Comparison of ENCODE assay signal across 8 cellular contexts in genomic region chr17:50129946-50130777, GRCh38. TPM values are rescaled to one million over a fixed set of nuclear protein-coding genes. Genes with fewer than 3 reads are reported as not detected.
A peak's percentile ranks its signal among the peaks of the same experiment; 100 is the strongest.
DNase-seq lines count a peak whose midpoint lies in the region; ATAC-seq and TF ChIP-seq lines count a peak whose summit lies in the region.

TSS of gene SAMD14 (minus strand) at chr17:50130160. CDS start at chr17:50124959, 5,201 bp downstream.

- peak within 1 kb of the TSS; percentile 90 for H3K4me3 Mint-ChIP-seq in HFFc6
- H3K4me3 Mint-ChIP-seq in activated T-cell treated with anti-CD3 and anti-CD28 coated beads, Interleukin-2, amount 50 U/mL, for 72 hours, result peak within 1 kb of the TSS; percentile 76 to 79

- peaks cover 18 to 33% (median 23%) of the 10 kb centered on the region in 11 experiments for H3K36me3 ChIP-seq in BLaER1 treated with 17β-estradiol and CSF1 and Interleukin-3, amounts not matched to agents 10 nM and 100 nM

- peaks cover 40 to 59% (median 44%) of the 10 kb centered on the region in 11 experiments for H4K20me1 ChIP-seq in BLaER1 treated with 17β-estradiol and CSF1 and Interleukin-3, amounts not matched to agents 10 nM and 100 nM

- DNase-seq in HFFc6 (no peak), glomerular endothelial cell (ENCODE audit: extremely low read depth, low read depth, low spot score) (no peak), posterior vena cava (ENCODE audit: low spot score) (peak; percentile 86), lower leg skin (ENCODE audit: low spot score in 2 of 2) (no peak), NCI-H2029 (lab: John Stamatoyannopoulos, UW) (no peak)
- DNase-seq in activated T-cell treated with anti-CD3 and anti-CD28 coated beads, Interleukin-2, amount 50 U/mL, for 72 hours, result peak; percentile 43 to 56

- H3K9me3 Mint-ChIP-seq in HFFc6, result no peaks in the 10 kb centered on the region
- H3K9me3 Mint-ChIP-seq in activated T-cell treated with anti-CD3 and anti-CD28 coated beads, Interleukin-2, amount 50 U/mL, for 72 hours, result no peaks in the 10 kb centered on the region

- no peak for TF ChIP-seq POLR2A in lower leg skin (IDR thresholded peaks at IDR 0.05)

- H3K9ac ChIP-seq in BLaER1 treated with 17β-estradiol and CSF1 and Interleukin-3, amounts not matched to agents 10 nM and 100 nM, result peak within 1 kb of the TSS; percentile 38 to 70 (median 64); a peak in 15 of 22 replicates

- H3K27ac ChIP-seq in BLaER1 treated with 17β-estradiol and CSF1 and Interleukin-3, amounts not matched to agents 10 nM and 100 nM, result no peak within 1 kb of the TSS

- peak within 1 kb of the TSS; percentile 64 for H3K27ac Mint-ChIP-seq in HFFc6
- H3K27ac Mint-ChIP-seq in activated T-cell treated with anti-CD3 and anti-CD28 coated beads, Interleukin-2, amount 50 U/mL, for 72 hours, result peak within 1 kb of the TSS; percentile 48

- peak within 1 kb of the TSS; percentile 91 to 99 (median 98) for H3K4me2 ChIP-seq in BLaER1 treated with 17β-estradiol and CSF1 and Interleukin-3, amounts not matched to agents 10 nM and 100 nM

- TF ChIP-seq CTCF in HFFc6 (IDR thresholded peaks at IDR 0.05) (no peak), lower leg skin (IDR thresholded peaks at IDR 0.05) (no peak)

- H3K36me3 Mint-ChIP-seq in HFFc6 (ENCODE audit: low read depth), result no peaks in the 10 kb centered on the region
- peaks cover 3 to 6% of the 10 kb centered on the region in 2 donors for H3K36me3 Mint-ChIP-seq in activated T-cell treated with anti-CD3 and anti-CD28 coated beads, Interleukin-2, amount 50 U/mL, for 72 hours (ENCODE audit: insufficient read depth in 2 of 2)

- WGBS in lower leg skin, 2 donors, result 14 to 25% methylated on average over 18 to 46 of the region's 74 CpGs

- peak; percentile 60 to 67 for ATAC-seq in activated T-cell treated with anti-CD3 and anti-CD28 coated beads, Interleukin-2, amount 50 U/mL, for 72 hours (replicated peaks in 1 of 2)
- no peak for ATAC-seq in GM21360 (IDR thresholded peaks at IDR 0.05; ENCODE audit: unreplicated experiment)

- intact Hi-C loops in posterior vena cava (cut with DNase I) (loop anchor here in 1 of 2 donors (2.0 to 10.0 kb wide), 2 partner anchors 29 to 165 kb away; no protein-coding TSS in a partner anchor), lower leg skin (cut with DNase I; ENCODE audit: low total_unique reads) (no loop called here)

- 0 out of 22 replicates have a peak, but pooled peaks cover 0 to 4% (median 0%) of the 10 kb centered on the region in 11 experiments for H3K9me3 ChIP-seq in BLaER1 treated with 17β-estradiol and CSF1 and Interleukin-3, amounts not matched to agents 10 nM and 100 nM (replicated peaks in 1 of 11)

- peaks cover 52% of the 10 kb centered on the region for H3K4me1 Mint-ChIP-seq in HFFc6 (ENCODE audit: low read depth)
- H3K4me1 Mint-ChIP-seq in activated T-cell treated with anti-CD3 and anti-CD28 coated beads, Interleukin-2, amount 50 U/mL, for 72 hours (ENCODE audit: low read depth), result peaks cover 31% of the 10 kb centered on the region

- peaks cover 23 to 66% (median 60%) of the 10 kb centered on the region in 11 experiments for H3K27me3 ChIP-seq in BLaER1 treated with 17β-estradiol and CSF1 and Interleukin-3, amounts not matched to agents 10 nM and 100 nM

- H3K27me3 Mint-ChIP-seq in HFFc6 (ENCODE audit: insufficient read depth), result peaks cover 11% of the 10 kb centered on the region
- peaks cover 22% of the 10 kb centered on the region for H3K27me3 Mint-ChIP-seq in activated T-cell treated with anti-CD3 and anti-CD28 coated beads, Interleukin-2, amount 50 U/mL, for 72 hours (ENCODE audit: low read depth)

- peak within 1 kb of the TSS; percentile 49 to 71 (median 59) for H3K4me3 ChIP-seq in BLaER1 treated with 17β-estradiol and CSF1 and Interleukin-3, amounts not matched to agents 10 nM and 100 nM
- H3K4me3 ChIP-seq in lower leg skin (ENCODE audit: low read depth, poor library complexity, severe bottlenecking), result no peak within 1 kb of the TSS

- H3K4me1 ChIP-seq in BLaER1 treated with 17β-estradiol and CSF1 and Interleukin-3, amounts not matched to agents 10 nM and 100 nM, result peaks cover 19 to 38% (median 29%) of the 10 kb centered on the region in 10 experiments

RNA-seq across cellular contexts. Expression of gene SAMD14, which starts in this region (rescaled TPM):
- total RNA-seq in HFFc6 (2021; fragmentation: NEBNext Ultra II Directional; extraction: Animal tissue kit (Norgen Biotek cat#: 25700)), result 10 to 100 TPM in 4 of 6 experiments, 1 to 10 TPM in 2; 4.3 to 14.1 (median 11.4) TPM
- total RNA-seq in activated T-cell treated with anti-CD3 and anti-CD28 coated beads, Interleukin-2, amount 50 U/mL, for 72 hours, result 1 to 10 TPM; 3.3 to 6.9 TPM
- total RNA-seq in glomerular endothelial cell (9.6 and 24.9 TPM in 2 replicates), posterior vena cava (1 to 10 TPM; 6.6 to 6.7 TPM), lower leg skin (under 1 TPM in 1 of 4 donors, not detected in 3; 0.39 TPM)

Comparison
In these comparisons a context has a peak if more than half of its experiments do, and no peak if none do; other contexts are left out.
1. DNase-seq: peak in activated T-cell treated with anti-CD3 and anti-CD28 coated beads, Interleukin-2, amount 50 U/mL, for 72 hours (2 of 2) and posterior vena cava (single experiment); none in HFFc6 (single experiment), glomerular endothelial cell (single experiment), lower leg skin (0 of 2) and NCI-H2029 (single experiment).